ENCODE assay signal across 18 cellular contexts in genomic region chr14:74949211-74949610, GRCh38. TPM values are rescaled to one million over a fixed set of nuclear protein-coding genes. Genes with fewer than 3 reads are reported as not detected.
A peak's percentile ranks its signal among the peaks of the same experiment; 100 is the strongest.
DNase-seq lines count a peak whose midpoint lies in the region; ATAC-seq and TF ChIP-seq lines count a peak whose summit lies in the region.
"Had no signal": no experiment of that assay in that cellular context is flagged by ENCODE, and none has a peak within 500 bp of the region (broad histone marks: within the 10 kb centered on the region; RNA-seq: fewer than 3 reads in every experiment).

No MANE protein-coding gene starts in this region.

- H3K4me3 Mint-ChIP-seq in activated naive CD4-positive, alpha-beta T cell treated with anti-CD3 and anti-CD28 coated beads, Interleukin-2, amount 10 ng/mL, durations not matched to agents 7 days and 5 days, result no peak overlapping the region
- H3K4me3 Mint-ChIP-seq: CD8-positive, alpha-beta memory T cell; IgD-negative memory B cell had no signal

- H3K4me1 ChIP-seq in RWPE2 (ENCODE audit: insufficient read depth, poor library complexity, severe bottlenecking) (peaks cover 13% of the 10 kb centered on the region), osteoblast (ENCODE audit: insufficient read depth, low read length) (peaks cover 9% of the 10 kb centered on the region)

- H3K4me1 Mint-ChIP-seq in activated naive CD4-positive, alpha-beta T cell treated with anti-CD3 and anti-CD28 coated beads, Interleukin-2, amount 10 ng/mL, durations not matched to agents 7 days and 5 days, result peaks cover 7% of the 10 kb centered on the region

- TF ChIP-seq CTCF in GM13976 (IDR thresholded peaks at IDR 0.05; ENCODE audit: borderline replicate concordance, control extremely low read depth, extremely low read depth, insufficient read depth, missing control alignments) (no peak), RWPE2 (IDR thresholded peaks at IDR 0.05; ENCODE audit: poor library complexity, severe bottlenecking) (no peak), osteoblast (IDR thresholded peaks at IDR 0.05; ENCODE audit: extremely low read depth, low read depth, low read length) (no peak), foreskin fibroblast (IDR thresholded peaks at IDR 0.05; ENCODE audit: low read depth, low read length) (no peak)

- CTCF ChIA-PET in activated naive CD4-positive, alpha-beta T cell treated with anti-CD3 and anti-CD28 coated beads, Interleukin-2, amount 10 ng/mL, durations not matched to agents 7 days and 5 days (lab: Charles Lee), result no interaction called here

- H3K9me3 ChIP-seq in RWPE2 (ENCODE audit: severe bottlenecking) (no peaks in the 10 kb centered on the region), osteoblast (ENCODE audit: low read depth, low read length) (no peaks in the 10 kb centered on the region)
- H3K9me3 ChIP-seq: BLaER1, Caco-2 had no signal

- no peak overlapping the region for H3K4me2 ChIP-seq in osteoblast (ENCODE audit: insufficient read depth, low read length)
- H3K4me2 ChIP-seq: BLaER1 had no signal

- H3K36me3 ChIP-seq in RWPE2 (ENCODE audit: low read depth) (peaks cover 90% of the 10 kb centered on the region), osteoblast (ENCODE audit: insufficient read depth, low read length) (peaks cover 2% of the 10 kb centered on the region)
- H3K36me3 ChIP-seq: BLaER1 had no signal

- DNase-seq in GM13976 (ENCODE audit: low spot score) (peak; percentile 24), RWPE2 (ENCODE audit: low spot score) (peak; percentile 69), islet precursor cell (peak; percentile 44), osteoblast (ENCODE audit: insufficient read length, low spot score, missing footprints) (peak; percentile 77), NCI-H2081 treated with DMSO at 0.1 percent for 48 hours (lab: John Stamatoyannopoulos, UW) (no peak), DMS79 (lab: John Stamatoyannopoulos, UW) (no peak), foreskin fibroblast (no peak)
- DNase-seq in activated naive CD4-positive, alpha-beta T cell treated with anti-CD3 and anti-CD28 coated beads, Interleukin-2, amount 10 ng/mL, durations not matched to agents 7 days and 5 days, result no peak
- DNase-seq: 8988T; AML-193; Caco-2; CD8-positive, alpha-beta memory T cell; GF-D8; GM23248 had no signal

- H3K27ac Mint-ChIP-seq in activated naive CD4-positive, alpha-beta T cell treated with anti-CD3 and anti-CD28 coated beads, Interleukin-2, amount 10 ng/mL, durations not matched to agents 7 days and 5 days, result no peak overlapping the region

- H3K27ac ChIP-seq in RWPE2 (ENCODE audit: poor library complexity, severe bottlenecking), result no peak overlapping the region
- no peak overlapping the region for H3K27ac ChIP-seq in osteoblast (ENCODE audit: low read depth, low read length)
- H3K27ac ChIP-seq: BLaER1, GM23248, HL-60 had no signal

- H3K27me3 ChIP-seq in RWPE2 (ENCODE audit: insufficient read depth, poor library complexity, severe bottlenecking) (no peaks in the 10 kb centered on the region), osteoblast (ENCODE audit: insufficient read depth, low read length) (no peaks in the 10 kb centered on the region)
- H3K27me3 ChIP-seq: BLaER1 had no signal

- no peaks in the 10 kb centered on the region for H3K79me2 ChIP-seq in osteoblast (ENCODE audit: insufficient read depth, low read length)

- H3K27me3 Mint-ChIP-seq in activated naive CD4-positive, alpha-beta T cell treated with anti-CD3 and anti-CD28 coated beads, Interleukin-2, amount 10 ng/mL, durations not matched to agents 7 days and 5 days, result peaks cover 48% of the 10 kb centered on the region

- H2AFZ ChIP-seq in osteoblast (ENCODE audit: low read length), result no peak overlapping the region
- H2AFZ ChIP-seq: GM23248 had no signal

- ATAC-seq in RWPE2 (ENCODE audit: low read depth), result no peak
- ATAC-seq: HCT116 had no signal

- no peaks in the 10 kb centered on the region for H4K20me1 ChIP-seq in osteoblast (ENCODE audit: insufficient read depth, low read length)
- H4K20me1 ChIP-seq: BLaER1 had no signal

- no peaks in the 10 kb centered on the region for H3K9me3 Mint-ChIP-seq in activated naive CD4-positive, alpha-beta T cell treated with anti-CD3 and anti-CD28 coated beads, Interleukin-2, amount 10 ng/mL, durations not matched to agents 7 days and 5 days
- H3K9me3 Mint-ChIP-seq: CD8-positive, alpha-beta memory T cell; IgD-negative memory B cell had no signal

- in situ Hi-C loops in GM13976 (cut with MboI; ENCODE audit: low sequenced_read_pairs, unreplicated experiment), result no loop called here

- H3K36me3 Mint-ChIP-seq in activated naive CD4-positive, alpha-beta T cell treated with anti-CD3 and anti-CD28 coated beads, Interleukin-2, amount 10 ng/mL, durations not matched to agents 7 days and 5 days, result no peaks in the 10 kb centered on the region
- H3K36me3 Mint-ChIP-seq: CD8-positive, alpha-beta memory T cell had no signal

- H3K4me3 ChIP-seq in RWPE2 (ENCODE audit: severe bottlenecking) (no peak overlapping the region), osteoblast (ENCODE audit: insufficient read depth, low read length) (no peak overlapping the region), foreskin fibroblast (ENCODE audit: low read depth in 1 of 2, low read length in 2 of 2) (no peak overlapping the region)
- H3K4me3 ChIP-seq: BLaER1, GM23248 had no signal

RNA-seq across cellular contexts. Expression of gene PGF, which starts 6.2 kb away (rescaled TPM):
- total RNA-seq in osteoblast, result 16.3 and 24.5 TPM in 2 replicates

RNA-seq across cellular contexts. Expression of gene RPS6KL1, which starts 26.2 kb away (rescaled TPM):
- 0.29 and 0.36 TPM in 2 replicates for total RNA-seq in osteoblast

RNA-seq across cellular contexts. Expression of gene EIF2B2, which starts 53.5 kb away (rescaled TPM):
- total RNA-seq in osteoblast, result 30.4 and 39.4 TPM in 2 replicates

Comparison
In these comparisons a context has a peak if more than half of its experiments do, and no peak if none do; other contexts are left out.
1. DNase-seq: peak in GM13976 (single experiment), RWPE2 (single experiment), islet precursor cell (single experiment) and osteoblast (single experiment); none in activated naive CD4-positive, alpha-beta T cell treated with anti-CD3 and anti-CD28 coated beads, Interleukin-2, amount 10 ng/mL, durations not matched to agents 7 days and 5 days (single experiment), NCI-H2081 treated with DMSO at 0.1 percent for 48 hours (single experiment), DMS79 (single experiment) and foreskin fibroblast (0 of 2).